Comparison of ENCODE assay signal across 1 cellular context in genomic region chr19:33304760-33305647, GRCh38.
TF ChIP-seq lines count a peak whose summit lies in the region.

No MANE protein-coding gene starts in this region.

TF ChIP-seq in HepG2, 621 proteins besides CTCF, POLR2A, EP300 and RAD21 (continued from another document and continues in another):
- TF ChIP-seq FOXP4 (CRISPR knock-in tag; IDR thresholded peaks at IDR 0.05) (no peak; the same call in 1 of the 2 replicates), ZNF441 (CRISPR knock-in tag; IDR thresholded peaks at IDR 0.05; ENCODE audit: borderline replicate concordance) (no peak), ZNF646 (CRISPR knock-in tag; IDR thresholded peaks at IDR 0.05) (no peak), NCOA5 (CRISPR knock-in tag; IDR thresholded peaks at IDR 0.05) (no peak), ZNF781 (CRISPR knock-in tag; IDR thresholded peaks at IDR 0.05; ENCODE audit: borderline replicate concordance, not compliant biosample characterization) (no peak), EZH2 (conservative IDR thresholded peaks at IDR 0.05; ENCODE audit: low read depth, low read length) (no peak), SNRNP70 (IDR thresholded peaks at IDR 0.05; ENCODE audit: low read depth, low read length) (no peak), HMGA1 (CRISPR knock-in tag; conservative IDR thresholded peaks at IDR 0.05) (no peak), TFDP1 (CRISPR knock-in tag; IDR thresholded peaks at IDR 0.05; ENCODE audit: borderline replicate concordance) (peak; percentile 35; the same call in 1 of the 2 replicates), ARID4A (CRISPR knock-in tag; IDR thresholded peaks at IDR 0.05; ENCODE audit: borderline replicate concordance) (peak; percentile 39; the same call in 1 of the 2 replicates), NCOR1 (IDR thresholded peaks at IDR 0.05; ENCODE audit: borderline replicate concordance, low read length) (no peak), MBD4 (IDR thresholded peaks at IDR 0.05; ENCODE audit: borderline replicate concordance, low read length) (no peak), ZNF550 (CRISPR knock-in tag; IDR thresholded peaks at IDR 0.05; ENCODE audit: borderline replicate concordance) (no peak), CBX2 (IDR thresholded peaks at IDR 0.05; ENCODE audit: low read depth, low read length) (no peak), CBX2 (CRISPR knock-in tag; IDR thresholded peaks at IDR 0.05; ENCODE audit: low read depth) (no peak), MIXL1 (CRISPR knock-in tag; IDR thresholded peaks at IDR 0.05) (no peak), ZGPAT (CRISPR knock-in tag; IDR thresholded peaks at IDR 0.05) (0 out of 2 replicates have a peak, but pooled peaks have one; percentile 16), ZNF143 (CRISPR knock-in tag; IDR thresholded peaks at IDR 0.05) (no peak), ZBTB38 (CRISPR knock-in tag; IDR thresholded peaks at IDR 0.05) (no peak), KMT2B (CRISPR knock-in tag; IDR thresholded peaks at IDR 0.05) (peak; percentile 25; the same call in 1 of the 2 replicates), SMARCC2 (IDR thresholded peaks at IDR 0.05) (no peak), ZNF10 (CRISPR knock-in tag; IDR thresholded peaks at IDR 0.05; ENCODE audit: borderline replicate concordance, low read depth) (no peak), ATF2 (CRISPR knock-in tag; IDR thresholded peaks at IDR 0.05) (0 out of 2 replicates have a peak, but pooled peaks have one; percentile 12), ZNF326 (CRISPR knock-in tag; IDR thresholded peaks at IDR 0.05; ENCODE audit: borderline replicate concordance) (no peak), FOXP1 (IDR thresholded peaks at IDR 0.05) (no peak), FOXP1 (CRISPR knock-in tag; IDR thresholded peaks at IDR 0.05) (no peak), ZNF777 (CRISPR knock-in tag; IDR thresholded peaks at IDR 0.05) (no peak), ZNF766 (CRISPR knock-in tag; IDR thresholded peaks at IDR 0.05; ENCODE audit: borderline replicate concordance) (no peak), CHCHD3 (CRISPR knock-in tag; IDR thresholded peaks at IDR 0.05) (no peak), ZC3H13 (CRISPR knock-in tag; IDR thresholded peaks at IDR 0.05) (no peak; the same call in 1 of the 2 replicates), ZBTB1 (CRISPR knock-in tag; IDR thresholded peaks at IDR 0.05; ENCODE audit: borderline replicate concordance) (no peak), ELK4 (CRISPR knock-in tag; IDR thresholded peaks at IDR 0.05; ENCODE audit: borderline replicate concordance) (no peak), POLR2G (IDR thresholded peaks at IDR 0.05; ENCODE audit: low read depth, low read length) (no peak; the same call in 1 of the 2 replicates), PBX2 (CRISPR knock-in tag; IDR thresholded peaks at IDR 0.05) (no peak), REL (CRISPR knock-in tag; conservative IDR thresholded peaks at IDR 0.05) (no peak), ZNF883 (CRISPR knock-in tag; IDR thresholded peaks at IDR 0.05; ENCODE audit: not compliant biosample characterization) (no peak), ZNF7 (CRISPR knock-in tag; IDR thresholded peaks at IDR 0.05) (no peak), ZNF563 (CRISPR knock-in tag; IDR thresholded peaks at IDR 0.05) (no peak), FUBP1 (CRISPR knock-in tag; IDR thresholded peaks at IDR 0.05; ENCODE audit: borderline replicate concordance) (no peak), MXD4 (CRISPR knock-in tag; IDR thresholded peaks at IDR 0.05) (no peak)
